Comparison of ENCODE assay signal across 7 cellular contexts in the genomic region with DNA sequence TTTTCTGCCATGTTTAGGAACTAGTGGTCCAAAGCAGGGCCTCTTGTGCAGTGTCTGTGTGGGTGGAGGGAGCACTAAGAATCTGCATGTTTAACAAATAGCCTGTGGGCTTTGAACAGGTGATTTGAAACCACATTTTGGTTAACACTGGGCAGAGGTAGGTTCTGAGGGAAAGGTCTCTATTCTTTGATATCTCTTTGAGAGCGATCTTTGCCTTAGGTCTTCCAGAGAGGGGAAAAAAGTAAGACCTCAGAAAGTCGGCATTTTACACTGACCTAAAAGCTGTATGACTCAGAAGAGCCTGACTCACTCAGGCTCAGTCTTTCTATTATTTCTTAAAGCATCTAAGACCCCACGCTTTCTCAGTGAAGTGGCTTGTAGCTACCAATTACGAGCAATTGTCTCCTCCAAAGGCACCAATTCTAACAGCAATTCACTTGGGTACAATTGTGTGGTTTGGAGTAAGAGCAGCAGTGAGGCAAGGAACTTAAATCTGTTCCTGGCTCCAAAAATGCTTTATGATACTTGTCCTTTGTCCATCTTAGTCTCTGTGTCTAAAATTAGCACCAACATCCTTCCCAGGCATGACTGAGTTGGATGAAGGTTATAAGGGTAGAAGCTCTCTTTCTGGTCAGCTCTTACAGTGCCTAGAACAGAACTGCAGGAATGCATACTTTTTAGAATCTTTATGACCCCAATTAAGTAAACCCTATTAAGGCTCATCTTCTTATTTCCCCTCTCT. TPM values are rescaled to one million over a fixed set of nuclear protein-coding genes. Genes with fewer than 3 reads are reported as not detected.
DNase-seq lines count a peak whose midpoint lies in the region; ATAC-seq and TF ChIP-seq lines count a peak whose summit lies in the region.
"Had no signal": no experiment of that assay in that cellular context is flagged by ENCODE, and none has a peak within 500 bp of the region (broad histone marks: within the 10 kb centered on the region; RNA-seq: fewer than 3 reads in every experiment).

No MANE protein-coding gene starts in this region.

- POLR2A ChIA-PET in RWPE1 (lab: Yijun Ruan, JAX; ENCODE audit: low non-redundant PET) = no interaction called here

- peak; percentile 70 for ATAC-seq in omental fat pad (ENCODE audit: low FRiP score)
- no peak for ATAC-seq in HG03432 (IDR thresholded peaks at IDR 0.05; ENCODE audit: unreplicated experiment)
- ATAC-seq in HG03135 (IDR thresholded peaks at IDR 0.05; ENCODE audit: unreplicated experiment) = no peak

- no peak overlapping the region for H3K27ac ChIP-seq in RWPE1

- DNase-seq in HCEC 1CT = peak; percentile 62
- DNase-seq in astrocyte of the hippocampus (ENCODE audit: low read depth, low spot score) = peak; percentile 81
- no peak for DNase-seq in omental fat pad (ENCODE audit: low spot score)
- DNase-seq in RWPE1 (ENCODE audit: low spot score) = no peak
- DNase-seq: testis had no signal

- TF ChIP-seq CTCF in omental fat pad (IDR thresholded peaks at IDR 0.05) (no peak), RWPE1 (conservative IDR thresholded peaks at IDR 0.05; ENCODE audit: low read depth) (no peak)

- CTCF ChIA-PET in RWPE1 (lab: Yijun Ruan, JAX) = interaction anchor here (0.6 kb wide), 1 partner anchor 67 kb away, joined by 3 read pairs; no protein-coding TSS in a partner anchor

RNA-seq across cellular contexts. Expression of a gene that starts 8.8 kb away (rescaled TPM):
- 10 to 100 TPM; 23.6 to 42.0 (median 35.2) TPM for total RNA-seq in omental fat pad

RNA-seq across cellular contexts. Expression of a gene that starts 39.7 kb away (rescaled TPM):
- 10 to 100 TPM; 20.4 to 47.1 (median 24.4) TPM for total RNA-seq in omental fat pad

RNA-seq across cellular contexts. Expression of a gene that starts 52.3 kb away (rescaled TPM):
- 10 to 100 TPM; 10.7 to 17.0 (median 13.2) TPM for total RNA-seq in omental fat pad

RNA-seq across cellular contexts. Expression of a gene that starts 56.1 kb away (rescaled TPM):
- 10 to 100 TPM in 1 of 4 donors, 1 to 10 TPM in 3; 3.2 to 28.4 (median 7.1) TPM for total RNA-seq in omental fat pad

RNA-seq across cellular contexts. Expression of a gene that starts 57.9 kb away (rescaled TPM):
- 1 to 10 TPM in 3 of 4 donors, under 1 TPM in 1; 0.48 to 5.6 (median 1.5) TPM for total RNA-seq in omental fat pad

Comparison
In these comparisons a context has a peak if more than half of its experiments do, and no peak if none do; other contexts are left out.
1. DNase-seq: peak in HCEC 1CT (single experiment) and astrocyte of the hippocampus (single experiment); none in omental fat pad (single experiment) and RWPE1 (single experiment).